9 cellular contexts compared by ENCODE assay signal in the genomic region with DNA sequence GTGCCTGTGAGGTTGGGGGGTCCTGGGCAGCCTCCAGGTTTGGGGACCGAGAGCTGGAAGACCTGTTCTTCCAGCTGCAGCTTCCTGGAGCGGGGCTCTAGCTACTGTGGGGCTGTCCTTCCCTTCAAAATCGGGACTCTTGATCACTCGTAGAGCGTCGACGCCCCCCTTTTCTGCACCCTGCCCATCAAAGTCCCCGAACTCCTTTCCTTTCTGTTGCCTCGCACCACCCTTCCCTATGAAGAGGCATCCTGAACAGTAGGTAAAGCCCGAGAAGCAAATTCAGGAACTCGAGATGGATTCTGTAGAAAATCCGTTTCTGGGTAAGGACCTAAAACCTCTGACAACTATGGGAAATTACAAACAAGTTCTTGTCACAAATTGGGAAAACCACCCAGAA. TPM values are rescaled to one million over a fixed set of nuclear protein-coding genes. Genes with fewer than 3 reads are reported as not detected.
A peak's percentile ranks its signal among the peaks of the same experiment; 100 is the strongest.
DNase-seq lines count a peak whose midpoint lies in the region; ATAC-seq and TF ChIP-seq lines count a peak whose summit lies in the region.
"Had no signal": no experiment of that assay in that cellular context is flagged by ENCODE, and none has a peak within 500 bp of the region (broad histone marks: within the 10 kb centered on the region; RNA-seq: fewer than 3 reads in every experiment).

No MANE protein-coding gene starts in this region.

- H3K27me3 Mint-ChIP-seq in endodermal cell (ENCODE audit: insufficient read depth) (peaks cover 10% of the 10 kb centered on the region), nephron progenitor cell (ENCODE audit: low read depth, poor library complexity) (peaks cover 31% of the 10 kb centered on the region)

- peaks cover 0 to 36% (median 14%) of the 10 kb centered on the region in 11 experiments; a peak in 11 of 22 replicates for H4K20me1 ChIP-seq in BLaER1 treated with 17β-estradiol and CSF1 and Interleukin-3, amounts not matched to agents 10 nM and 100 nM
- no peaks in the 10 kb centered on the region for H4K20me1 ChIP-seq in OCI-LY1 (ENCODE audit: insufficient read depth, low read length)

- no peak overlapping the region for H2AFZ ChIP-seq in OCI-LY1 (ENCODE audit: low read length)

- H3K9me2 ChIP-seq in OCI-LY1 (ENCODE audit: low read depth, low read length): no peaks in the 10 kb centered on the region

- no peaks in the 10 kb centered on the region for H3K9me3 ChIP-seq in BLaER1 treated with 17β-estradiol and CSF1 and Interleukin-3, amounts not matched to agents 10 nM and 100 nM (replicated peaks in 1 of 11)
- H3K9me3 ChIP-seq in OCI-LY1 (ENCODE audit: low read length) (no peaks in the 10 kb centered on the region), endodermal cell (ENCODE audit: control insufficient read depth, low read length) (no peaks in the 10 kb centered on the region)

- H3K9me3 Mint-ChIP-seq in endodermal cell: peaks cover 6% of the 10 kb centered on the region
- H3K9me3 Mint-ChIP-seq in nephron progenitor cell: peaks cover 14% of the 10 kb centered on the region

- H3K36me3 Mint-ChIP-seq in endodermal cell (ENCODE audit: low read depth) (no peaks in the 10 kb centered on the region), nephron progenitor cell (ENCODE audit: low read depth) (no peaks in the 10 kb centered on the region)

- H3K4me1 ChIP-seq in BLaER1 treated with 17β-estradiol and CSF1 and Interleukin-3, amounts not matched to agents 10 nM and 100 nM: peaks cover 14 to 25% (median 22%) of the 10 kb centered on the region in 10 experiments
- peaks cover 26% of the 10 kb centered on the region for H3K4me1 ChIP-seq in OCI-LY1 (ENCODE audit: insufficient read depth, low read length, severe bottlenecking)
- no peaks in the 10 kb centered on the region for H3K4me1 ChIP-seq in endodermal cell (ENCODE audit: control insufficient read depth, insufficient read depth, low read length)

- no peaks in the 10 kb centered on the region for H3K27me3 ChIP-seq in BLaER1 treated with 17β-estradiol and CSF1 and Interleukin-3, amounts not matched to agents 10 nM and 100 nM
- H3K27me3 ChIP-seq in OCI-LY1 (ENCODE audit: insufficient read depth, low read length): no peaks in the 10 kb centered on the region
- no peaks in the 10 kb centered on the region for H3K27me3 ChIP-seq in endodermal cell (ENCODE audit: control insufficient read depth, insufficient read depth, low read length, poor library complexity, severe bottlenecking)

- H3K4me3 ChIP-seq in BLaER1 treated with 17β-estradiol and CSF1 and Interleukin-3, amounts not matched to agents 10 nM and 100 nM: peak overlapping the region; percentile 70 to 94 (median 83)
- peak overlapping the region; percentile 93 for H3K4me3 ChIP-seq in OCI-LY1 (ENCODE audit: low read depth, low read length, poor library complexity, severe bottlenecking)
- peak overlapping the region; percentile 95 for H3K4me3 ChIP-seq in endodermal cell (ENCODE audit: low read length)

- H3K27ac Mint-ChIP-seq in endodermal cell (peak overlapping the region; percentile 95), nephron progenitor cell (peak overlapping the region; percentile 94)

- peak overlapping the region; percentile 76 to 91 (median 88) for H3K9ac ChIP-seq in BLaER1 treated with 17β-estradiol and CSF1 and Interleukin-3, amounts not matched to agents 10 nM and 100 nM
- peak overlapping the region; percentile 83 for H3K9ac ChIP-seq in OCI-LY1 (ENCODE audit: low read length)
- H3K9ac ChIP-seq in endodermal cell (ENCODE audit: extremely low read depth, low read length, poor library complexity, severe bottlenecking): peak overlapping the region; percentile 74

- H3K4me1 Mint-ChIP-seq in endodermal cell (peaks cover 12% of the 10 kb centered on the region), nephron progenitor cell (peaks cover 16% of the 10 kb centered on the region)

- no peak for ATAC-seq in HG03135 (IDR thresholded peaks at IDR 0.05; ENCODE audit: unreplicated experiment)

- TF ChIP-seq CTCF in OCI-LY1 (IDR thresholded peaks at IDR 0.05; ENCODE audit: low read length) (no peak), endodermal cell (conservative IDR thresholded peaks at IDR 0.05) (no peak), nephron progenitor cell (IDR thresholded peaks at IDR 0.05) (no peak), GM20000 (IDR thresholded peaks at IDR 0.05; ENCODE audit: extremely low read depth, missing control alignments) (no peak)

- peak overlapping the region; percentile 89 for H3K4me3 Mint-ChIP-seq in endodermal cell
- peak overlapping the region; percentile 82 for H3K4me3 Mint-ChIP-seq in nephron progenitor cell

- peaks cover 0 to 10% (median 0%) of the 10 kb centered on the region in 11 experiments; a peak in 5 of 22 replicates for H3K36me3 ChIP-seq in BLaER1 treated with 17β-estradiol and CSF1 and Interleukin-3, amounts not matched to agents 10 nM and 100 nM
- H3K36me3 ChIP-seq in OCI-LY1 (ENCODE audit: insufficient read depth, low read length): no peaks in the 10 kb centered on the region
- H3K36me3 ChIP-seq in endodermal cell (ENCODE audit: control insufficient read depth, insufficient read depth, low read length): peaks cover 8% of the 10 kb centered on the region

- 0 to 2% methylated on average over 9 to 12 of the region's 12 CpGs for WGBS in endodermal cell (ENCODE audit: insufficient coverage in 1 of 2, insufficient read length in 1 of 2), 2 experiments

- peaks cover 10% of the 10 kb centered on the region for H3K79me2 ChIP-seq in OCI-LY1 (ENCODE audit: insufficient read depth, low read length)

- peak overlapping the region; percentile 86 to 96 (median 90) for H3K4me2 ChIP-seq in BLaER1 treated with 17β-estradiol and CSF1 and Interleukin-3, amounts not matched to agents 10 nM and 100 nM
- peak overlapping the region; percentile 95 for H3K4me2 ChIP-seq in OCI-LY1 (ENCODE audit: low read length)

- H3F3A ChIP-seq in OCI-LY1 (ENCODE audit: insufficient read depth, low read length): 0 out of 2 replicates have a peak, but pooled peaks cover 3% of the 10 kb centered on the region

- peak overlapping the region; percentile 71 to 91 (median 85) for H3K27ac ChIP-seq in BLaER1 treated with 17β-estradiol and CSF1 and Interleukin-3, amounts not matched to agents 10 nM and 100 nM
- peak overlapping the region; percentile 47 for H3K27ac ChIP-seq in OCI-LY1 (ENCODE audit: low read depth, low read length, poor library complexity, severe bottlenecking)
- peak overlapping the region; percentile 36 for H3K27ac ChIP-seq in endodermal cell (ENCODE audit: low read depth, low read length)

- DNase-seq in endodermal cell (no peak), nephron progenitor cell (no peak), globus pallidus (ENCODE audit: low spot score) (no peak), NCI-H2107 (lab: John Stamatoyannopoulos, UW) (no peak), GM20000 (ENCODE audit: low spot score) (no peak)

RNA-seq across cellular contexts. Expression of gene CHP1, which starts 0.5 kb away (rescaled TPM):
- total RNA-seq in endodermal cell: 10 to 100 TPM; 85.0 to 86.1 TPM
- polyA plus RNA-seq in endodermal cell (2013, experiment 1 of 2): 61.8 TPM
- polyA plus RNA-seq in endodermal cell (2013, experiment 2 of 2): 55.3 TPM

RNA-seq across cellular contexts. Expression of gene EXD1, which starts 1.0 kb away (rescaled TPM):
- total RNA-seq in endodermal cell: under 1 TPM in 1 of 2 donors, not detected in 1; 0.26 TPM
- polyA plus RNA-seq in endodermal cell (2013, experiment 1 of 2): not detected
- 0.12 TPM for polyA plus RNA-seq in endodermal cell (2013, experiment 2 of 2)
- total RNA-seq: glomerular endothelial cell had no signal
